11 cellular contexts compared by ENCODE assay signal in the genomic region with DNA sequence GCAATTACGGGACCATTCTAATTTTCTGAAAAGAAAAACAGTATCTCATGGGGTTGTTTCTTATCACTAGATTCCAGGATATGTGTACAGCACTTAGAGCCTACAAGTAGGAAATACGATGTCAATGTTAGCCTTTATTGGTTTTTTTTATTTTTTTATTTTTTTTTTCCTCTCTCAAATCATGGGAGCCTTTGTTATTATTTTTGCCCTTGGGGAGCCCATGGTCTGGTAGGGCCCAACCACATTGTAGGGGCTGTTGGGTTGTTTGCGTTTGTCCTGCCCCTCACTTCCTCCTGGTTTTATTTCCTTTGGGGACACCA. TPM values are rescaled to one million over a fixed set of nuclear protein-coding genes. Genes with fewer than 3 reads are reported as not detected.
DNase-seq lines count a peak whose midpoint lies in the region; ATAC-seq and TF ChIP-seq lines count a peak whose summit lies in the region.
"Had no signal": no experiment of that assay in that cellular context is flagged by ENCODE, and none has a peak within 500 bp of the region (broad histone marks: within the 10 kb centered on the region; RNA-seq: fewer than 3 reads in every experiment).

No MANE protein-coding gene starts in this region.

- no peak for ATAC-seq in T-cell (replicated peaks in 1 of 4)

- peak overlapping the region in 2 of 3 donors; percentile 79 for H3K4me3 Mint-ChIP-seq in T-cell
- H3K4me3 Mint-ChIP-seq in glutamatergic neuron (ENCODE audit: unreplicated experiment) = no peak overlapping the region

- H3K27ac Mint-ChIP-seq in T-cell (peak overlapping the region; percentile 88 to 89), glutamatergic neuron (ENCODE audit: unreplicated experiment) (peak overlapping the region; percentile 62)
- H3K27ac Mint-ChIP-seq: HFFc6 had no signal

- peaks cover 4% of the 10 kb centered on the region; the same call in 1 of the 2 replicates for H3K4me1 ChIP-seq in BE2C
- no peaks in the 10 kb centered on the region for H3K4me1 ChIP-seq in thyroid gland
- peaks cover 9% of the 10 kb centered on the region for H3K4me1 ChIP-seq in vagina
- H3K4me1 ChIP-seq: psoas muscle had no signal

- TF ChIP-seq POLR2A in thyroid gland (IDR thresholded peaks at IDR 0.05) (no peak), erythroblast (IDR thresholded peaks at IDR 0.05; ENCODE audit: low read length) (no peak), vagina (IDR thresholded peaks at IDR 0.05) (no peak)

- H3K36me3 Mint-ChIP-seq in T-cell = peaks cover 4% of the 10 kb centered on the region
- no peaks in the 10 kb centered on the region for H3K36me3 Mint-ChIP-seq in glutamatergic neuron (ENCODE audit: unreplicated experiment)

- intact Hi-C loops in thyroid gland (cut with DNase I) (no loop called here), vagina (cut with DNase I) (no loop called here)

- H3K9me3 Mint-ChIP-seq in T-cell = no peaks in the 10 kb centered on the region
- H3K9me3 Mint-ChIP-seq in glutamatergic neuron (ENCODE audit: unreplicated experiment) = peaks cover 2% of the 10 kb centered on the region
- H3K9me3 Mint-ChIP-seq: HFFc6 had no signal

- WGBS in thyroid gland, 2 donors = 87 to 88% methylated on average over 3 of the region's 3 CpGs

- H3K9me3 ChIP-seq in BE2C (no peaks in the 10 kb centered on the region), thyroid gland (no peaks in the 10 kb centered on the region), vagina (no peaks in the 10 kb centered on the region)
- H3K9me3 ChIP-seq: psoas muscle had no signal

- peaks cover 61 to 84% (median 68%) of the 10 kb centered on the region in 3 donors for H3K4me1 Mint-ChIP-seq in T-cell
- H3K4me1 Mint-ChIP-seq in glutamatergic neuron (ENCODE audit: low read depth, unreplicated experiment) = peaks cover 7% of the 10 kb centered on the region

- POLR2A ChIA-PET in T-cell (lab: Charles Lee) = interaction anchor here (0.6 kb wide), 2 partner anchors 15 to 87 kb away, joined by 3 read pairs; no protein-coding TSS in a partner anchor

- H3K27me3 ChIP-seq in BE2C (no peaks in the 10 kb centered on the region), thyroid gland (no peaks in the 10 kb centered on the region), vagina (no peaks in the 10 kb centered on the region)
- H3K27me3 ChIP-seq: dorsolateral prefrontal cortex had no signal

- H3K27me3 Mint-ChIP-seq in T-cell = no peaks in the 10 kb centered on the region
- H3K27me3 Mint-ChIP-seq in glutamatergic neuron (ENCODE audit: unreplicated experiment) = peaks cover 4% of the 10 kb centered on the region

- CTCF ChIA-PET in T-cell (lab: Charles Lee) = no interaction called here

- TF ChIP-seq CTCF in BE2C (IDR thresholded peaks at IDR 0.05; ENCODE audit: low read depth, low read length) (no peak), GM12865 (IDR thresholded peaks at IDR 0.05; ENCODE audit: insufficient read depth, low read depth, low read length, missing control alignments) (no peak), glutamatergic neuron (IDR thresholded peaks at IDR 0.05; ENCODE audit: partially characterized antibody, unreplicated experiment) (no peak), thyroid gland (IDR thresholded peaks at IDR 0.05) (no peak), vagina (IDR thresholded peaks at IDR 0.05) (no peak)

- H3K36me3 ChIP-seq in BE2C = no peaks in the 10 kb centered on the region
- H3K36me3 ChIP-seq in thyroid gland = no peaks in the 10 kb centered on the region
- no peaks in the 10 kb centered on the region for H3K36me3 ChIP-seq in vagina

- H3K4me3 ChIP-seq in BE2C (ENCODE audit: low read depth, low read length) (peak overlapping the region; percentile 76), GM12865 (ENCODE audit: low read depth, low read length) (peak overlapping the region; percentile 37), thyroid gland (replicated peaks in 1 of 3) (no peak overlapping the region), vagina (no peak overlapping the region)

- DNase-seq in BE2C = no peak
- no peak for DNase-seq in GM12865 (ENCODE audit: low read depth)
- no peak for DNase-seq in T-cell
- DNase-seq in glutamatergic neuron = no peak
- DNase-seq in thyroid gland = no peak
- DNase-seq in DMS79 (lab: John Stamatoyannopoulos, UW) = no peak
- DNase-seq in erythroblast (lab: John Stamatoyannopoulos, UW) = no peak
- no peak for DNase-seq in vagina (ENCODE audit: extremely low spot score in 2 of 2)

- no peak overlapping the region for H3K27ac ChIP-seq in thyroid gland
- H3K27ac ChIP-seq in vagina = no peak overlapping the region
- H3K27ac ChIP-seq: dorsolateral prefrontal cortex, psoas muscle had no signal

RNA-seq across cellular contexts. Expression of gene MORN3, which starts 5.9 kb away (rescaled TPM):
- polyA plus RNA-seq in BE2C (2012; ENCODE audit: insufficient read depth, insufficient read length, low read depth) = 0.45 TPM
- total RNA-seq in T-cell (10 to 100 TPM in 2 of 5 donors, 1 to 10 TPM in 3; 3.9 to 17.6 (median 8.3) TPM), glutamatergic neuron (ENCODE audit: unreplicated experiment) (1.2 TPM), thyroid gland (1 to 10 TPM in 3 of 4 donors, under 1 TPM in 1; 0.40 to 2.3 (median 1.1) TPM), vagina (not detected)
- total RNA-seq: psoas muscle had no signal

RNA-seq across cellular contexts. Expression of gene ORAI1, which starts 37.2 kb away (rescaled TPM):
- polyA plus RNA-seq in BE2C (2012; ENCODE audit: insufficient read depth, insufficient read length, low read depth) = 27.1 TPM
- total RNA-seq in T-cell = 10 to 100 TPM; 38.9 to 76.5 (median 59.0) TPM
- total RNA-seq in glutamatergic neuron (ENCODE audit: unreplicated experiment) = 15.9 TPM
- total RNA-seq in thyroid gland = 10 to 100 TPM; 12.7 to 27.1 (median 17.0) TPM
- 18.2 TPM for total RNA-seq in vagina

RNA-seq across cellular contexts. Expression of gene TMEM120B, which starts 49.0 kb away (rescaled TPM):
- polyA plus RNA-seq in BE2C (2012; ENCODE audit: insufficient read depth, insufficient read length, low read depth) = 15.7 TPM
- total RNA-seq in T-cell = 10 to 100 TPM in 3 of 5 donors, 1 to 10 TPM in 2; 7.9 to 11.1 (median 10.3) TPM
- 205 TPM for total RNA-seq in glutamatergic neuron (ENCODE audit: unreplicated experiment)
- 10 to 100 TPM; 12.5 to 15.4 (median 14.2) TPM for total RNA-seq in thyroid gland
- 3.9 TPM for total RNA-seq in vagina

Comparison
In these comparisons a context has a peak if more than half of its experiments do, and no peak if none do; other contexts are left out.
1. H3K4me3 ChIP-seq: peak in BE2C (single experiment) and GM12865 (single experiment); none in thyroid gland (0 of 3) and vagina (0 of 2).
2. RNA of gene TMEM120B, which starts 49.0 kb away (total RNA-seq): 205 TPM in glutamatergic neuron (single experiment); 12.5 to 15.4 TPM in thyroid gland, 7.9 to 11.1 TPM in T-cell and 3.9 TPM in vagina (single experiment); every median in the first group is over 10 times any median in the second.